ENCODE assay signal across 1 cellular context in the genomic region with DNA sequence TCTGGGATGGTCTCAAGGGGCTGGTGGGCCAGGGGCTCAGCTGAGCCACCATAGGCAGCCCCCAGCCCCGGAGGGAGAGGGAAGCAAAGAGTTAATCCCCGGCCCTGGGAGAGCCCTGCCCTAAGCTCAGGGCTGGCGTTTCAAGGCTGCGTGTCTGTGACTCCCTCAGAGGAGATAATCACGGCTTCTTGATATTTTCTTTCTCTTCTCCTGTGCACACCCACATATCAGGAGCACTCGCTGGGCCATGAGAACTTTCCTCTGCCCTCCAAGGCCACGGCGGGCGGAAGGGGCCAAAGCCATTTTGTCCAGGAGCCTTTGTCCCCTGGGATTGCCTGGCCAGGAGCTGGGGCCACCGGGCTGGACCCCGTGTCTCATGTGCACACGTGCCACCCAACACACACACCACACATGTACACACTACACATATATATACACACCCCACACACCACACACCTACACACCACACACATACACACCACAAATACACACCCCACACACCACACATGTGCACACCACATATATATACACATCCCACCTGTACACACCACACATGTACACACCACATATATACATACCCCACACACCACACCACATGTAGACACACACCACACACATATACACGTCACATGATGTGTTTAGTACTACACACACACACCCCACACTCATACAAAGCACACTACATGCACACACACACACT.
TF ChIP-seq lines count a peak whose summit lies in the region.

No MANE protein-coding gene starts in this region.

TF ChIP-seq in GM23338, 12 proteins besides CTCF, POLR2A, EP300 and RAD21:
- TF ChIP-seq JUNB (IDR thresholded peaks at IDR 0.05; ENCODE audit: unreplicated experiment) (no peak), STAT1 (IDR thresholded peaks at IDR 0.05; ENCODE audit: unreplicated experiment) (no peak), POLR2AphosphoS5 (IDR thresholded peaks at IDR 0.05; ENCODE audit: low read depth) (no peak), EZH2phosphoT487 (IDR thresholded peaks at IDR 0.05; ENCODE audit: unreplicated experiment) (no peak), EZH2 (IDR thresholded peaks at IDR 0.05; ENCODE audit: low read depth, unreplicated experiment) (no peak), CREB1 (CRISPR knock-in tag; IDR thresholded peaks at IDR 0.05; ENCODE audit: low read depth) (no peak), ZNF331 (CRISPR knock-in tag; IDR thresholded peaks at IDR 0.05; ENCODE audit: low read depth) (no peak), NANOG (IDR thresholded peaks at IDR 0.05; ENCODE audit: borderline replicate concordance) (no peak), ZNF114 (CRISPR knock-in tag; IDR thresholded peaks at IDR 0.05) (no peak)
- TF ChIP-seq, protein P1, sequence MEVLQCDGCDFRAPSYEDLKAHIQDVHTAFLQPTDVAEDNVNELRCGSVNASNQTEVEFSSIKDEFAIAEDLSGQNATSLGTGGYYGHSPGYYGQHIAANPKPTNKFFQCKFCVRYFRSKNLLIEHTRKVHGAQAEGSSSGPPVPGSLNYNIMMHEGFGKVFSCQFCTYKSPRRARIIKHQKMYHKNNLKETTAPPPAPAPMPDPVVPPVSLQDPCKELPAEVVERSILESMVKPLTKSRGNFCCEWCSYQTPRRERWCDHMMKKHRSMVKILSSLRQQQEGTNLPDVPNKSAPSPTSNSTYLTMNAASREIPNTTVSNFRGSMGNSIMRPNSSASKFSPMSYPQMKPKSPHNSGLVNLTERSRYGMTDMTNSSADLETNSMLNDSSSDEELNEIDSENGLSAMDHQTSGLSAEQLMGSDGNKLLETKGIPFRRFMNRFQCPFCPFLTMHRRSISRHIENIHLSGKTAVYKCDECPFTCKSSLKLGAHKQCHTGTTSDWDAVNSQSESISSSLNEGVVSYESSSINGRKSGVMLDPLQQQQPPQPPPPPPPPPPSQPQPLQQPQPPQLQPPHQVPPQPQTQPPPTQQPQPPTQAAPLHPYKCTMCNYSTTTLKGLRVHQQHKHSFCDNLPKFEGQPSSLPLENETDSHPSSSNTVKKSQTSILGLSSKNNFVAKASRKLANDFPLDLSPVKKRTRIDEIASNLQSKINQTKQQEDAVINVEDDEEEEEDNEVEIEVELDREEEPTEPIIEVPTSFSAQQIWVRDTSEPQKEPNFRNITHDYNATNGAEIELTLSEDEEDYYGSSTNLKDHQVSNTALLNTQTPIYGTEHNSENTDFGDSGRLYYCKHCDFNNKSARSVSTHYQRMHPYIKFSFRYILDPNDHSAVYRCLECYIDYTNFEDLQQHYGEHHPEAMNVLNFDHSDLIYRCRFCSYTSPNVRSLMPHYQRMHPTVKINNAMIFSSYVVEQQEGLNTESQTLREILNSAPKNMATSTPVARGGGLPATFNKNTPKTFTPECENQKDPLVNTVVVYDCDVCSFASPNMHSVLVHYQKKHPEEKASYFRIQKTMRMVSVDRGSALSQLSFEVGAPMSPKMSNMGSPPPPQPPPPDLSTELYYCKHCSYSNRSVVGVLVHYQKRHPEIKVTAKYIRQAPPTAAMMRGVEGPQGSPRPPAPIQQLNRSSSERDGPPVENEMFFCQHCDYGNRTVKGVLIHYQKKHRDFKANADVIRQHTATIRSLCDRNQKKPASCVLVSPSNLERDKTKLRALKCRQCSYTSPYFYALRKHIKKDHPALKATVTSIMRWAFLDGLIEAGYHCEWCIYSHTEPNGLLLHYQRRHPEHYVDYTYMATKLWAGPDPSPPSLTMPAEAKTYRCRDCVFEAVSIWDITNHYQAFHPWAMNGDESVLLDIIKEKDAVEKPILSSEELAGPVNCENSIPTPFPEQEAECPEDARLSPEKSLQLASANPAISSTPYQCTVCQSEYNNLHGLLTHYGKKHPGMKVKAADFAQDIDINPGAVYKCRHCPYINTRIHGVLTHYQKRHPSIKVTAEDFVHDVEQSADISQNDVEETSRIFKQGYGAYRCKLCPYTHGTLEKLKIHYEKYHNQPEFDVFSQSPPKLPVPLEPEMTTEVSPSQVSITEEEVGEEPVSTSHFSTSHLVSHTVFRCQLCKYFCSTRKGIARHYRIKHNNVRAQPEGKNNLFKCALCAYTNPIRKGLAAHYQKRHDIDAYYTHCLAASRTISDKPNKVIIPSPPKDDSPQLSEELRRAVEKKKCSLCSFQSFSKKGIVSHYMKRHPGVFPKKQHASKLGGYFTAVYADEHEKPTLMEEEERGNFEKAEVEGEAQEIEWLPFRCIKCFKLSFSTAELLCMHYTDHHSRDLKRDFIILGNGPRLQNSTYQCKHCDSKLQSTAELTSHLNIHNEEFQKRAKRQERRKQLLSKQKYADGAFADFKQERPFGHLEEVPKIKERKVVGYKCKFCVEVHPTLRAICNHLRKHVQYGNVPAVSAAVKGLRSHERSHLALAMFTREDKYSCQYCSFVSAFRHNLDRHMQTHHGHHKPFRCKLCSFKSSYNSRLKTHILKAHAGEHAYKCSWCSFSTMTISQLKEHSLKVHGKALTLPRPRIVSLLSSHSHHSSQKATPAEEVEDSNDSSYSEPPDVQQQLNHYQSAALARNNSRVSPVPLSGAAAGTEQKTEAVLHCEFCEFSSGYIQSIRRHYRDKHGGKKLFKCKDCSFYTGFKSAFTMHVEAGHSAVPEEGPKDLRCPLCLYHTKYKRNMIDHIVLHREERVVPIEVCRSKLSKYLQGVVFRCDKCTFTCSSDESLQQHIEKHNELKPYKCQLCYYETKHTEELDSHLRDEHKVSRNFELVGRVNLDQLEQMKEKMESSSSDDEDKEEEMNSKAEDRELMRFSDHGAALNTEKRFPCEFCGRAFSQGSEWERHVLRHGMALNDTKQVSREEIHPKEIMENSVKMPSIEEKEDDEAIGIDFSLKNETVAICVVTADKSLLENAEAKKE (CRISPR knock-in tag; IDR thresholded peaks at IDR 0.05): no peak
- TF ChIP-seq, protein P2, sequence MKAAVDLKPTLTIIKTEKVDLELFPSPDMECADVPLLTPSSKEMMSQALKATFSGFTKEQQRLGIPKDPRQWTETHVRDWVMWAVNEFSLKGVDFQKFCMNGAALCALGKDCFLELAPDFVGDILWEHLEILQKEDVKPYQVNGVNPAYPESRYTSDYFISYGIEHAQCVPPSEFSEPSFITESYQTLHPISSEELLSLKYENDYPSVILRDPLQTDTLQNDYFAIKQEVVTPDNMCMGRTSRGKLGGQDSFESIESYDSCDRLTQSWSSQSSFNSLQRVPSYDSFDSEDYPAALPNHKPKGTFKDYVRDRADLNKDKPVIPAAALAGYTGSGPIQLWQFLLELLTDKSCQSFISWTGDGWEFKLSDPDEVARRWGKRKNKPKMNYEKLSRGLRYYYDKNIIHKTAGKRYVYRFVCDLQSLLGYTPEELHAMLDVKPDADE (IDR thresholded peaks at IDR 0.05): no peak
TF ChIP-seq in GM23338: peak in this region for 0.
